In the genomic region with DNA sequence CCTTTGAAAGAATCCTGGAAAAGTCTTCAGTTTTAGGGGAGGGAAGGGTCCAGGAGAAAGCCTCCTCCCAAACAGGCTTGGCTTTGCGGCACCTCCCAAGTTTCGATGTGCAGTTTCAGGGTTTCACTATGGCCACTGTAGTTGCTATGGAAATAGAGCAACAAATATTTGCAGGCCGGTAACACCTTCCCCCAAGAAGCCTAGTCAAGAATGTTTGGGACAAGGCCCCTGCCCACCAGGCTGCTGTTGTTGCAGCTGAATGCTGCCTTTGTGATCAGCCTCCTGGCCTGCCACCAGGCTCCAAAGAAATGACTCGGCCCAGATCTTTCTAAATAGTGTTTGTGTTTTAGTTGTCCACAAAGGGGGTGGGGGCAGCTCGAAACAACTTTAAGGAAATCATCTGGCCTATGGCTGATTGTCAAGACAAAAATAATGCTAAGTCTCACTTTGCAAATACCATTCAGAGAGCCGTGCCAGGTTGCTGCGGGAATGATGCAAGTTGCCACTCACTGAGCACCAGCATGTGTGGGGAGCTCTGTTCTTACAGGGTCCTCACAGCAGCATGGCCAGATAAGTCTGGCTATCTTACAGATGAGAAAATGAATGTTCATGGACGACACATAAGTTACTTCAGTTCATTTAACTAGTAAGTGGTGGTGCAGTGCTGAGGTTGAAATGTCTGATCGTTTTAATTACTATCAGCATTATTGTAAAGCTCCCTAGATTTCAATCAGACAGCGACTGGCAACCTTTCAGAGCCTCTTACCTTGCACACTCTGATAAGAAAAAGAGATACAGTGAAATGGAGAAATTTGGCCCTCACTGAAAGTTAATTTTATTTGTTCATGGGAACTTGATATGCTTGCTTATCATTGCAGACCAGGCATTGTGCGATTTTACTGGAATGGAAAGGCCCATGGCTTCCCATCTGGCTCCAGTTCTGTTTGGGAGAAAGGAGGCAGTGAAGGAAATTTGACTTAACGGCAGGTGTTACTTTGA, we compare ENCODE assay signal across 8 cellular contexts.
DNase-seq lines count a peak whose midpoint lies in the region; ATAC-seq, FAIRE-seq and TF ChIP-seq lines count a peak whose summit lies in the region.

No MANE protein-coding gene starts in this region.

- no peaks in the 10 kb centered on the region for H3K9me3 ChIP-seq in HUES6 (ENCODE audit: control insufficient read depth, insufficient read depth, low read depth, low read length)
- H3K9me3 ChIP-seq in hepatocyte (ENCODE audit: low read depth): no peaks in the 10 kb centered on the region
- no peaks in the 10 kb centered on the region for H3K9me3 ChIP-seq in small intestine (ENCODE audit: control insufficient read depth, low read depth)

- no peaks in the 10 kb centered on the region for H3K36me3 Mint-ChIP-seq in WTC11
- H3K36me3 Mint-ChIP-seq in naive thymus-derived CD8-positive, alpha-beta T cell: peaks cover 0 to 3% (median 0%) of the 10 kb centered on the region in 3 donors

- no peaks in the 10 kb centered on the region for H3K79me2 ChIP-seq in hepatocyte

- no peak overlapping the region for H3K4me3 ChIP-seq in HUES6 (ENCODE audit: low read depth, low read length)
- H3K4me3 ChIP-seq in hepatocyte: no peak overlapping the region
- no peak overlapping the region for H3K4me3 ChIP-seq in small intestine (ENCODE audit: low read depth in 1 of 2, low read length in 2 of 2)

- no peak for FAIRE-seq in small intestine (lab: Jason Lieb, UNC)

- H2AFZ ChIP-seq in hepatocyte: no peak overlapping the region

- H3K36me3 ChIP-seq in HUES6 (ENCODE audit: control insufficient read depth, insufficient read depth, low read length): no peaks in the 10 kb centered on the region
- no peaks in the 10 kb centered on the region for H3K36me3 ChIP-seq in hepatocyte (replicated peaks; ENCODE audit: insufficient read depth, low read depth)
- H3K36me3 ChIP-seq in small intestine (ENCODE audit: control insufficient read depth in 2 of 2, insufficient read depth in 2 of 2, low read length in 2 of 2): no peaks in the 10 kb centered on the region

- H3K9ac ChIP-seq in HUES6 (ENCODE audit: low read length): no peak overlapping the region

- H3K4me1 ChIP-seq in HUES6 (ENCODE audit: control insufficient read depth, insufficient read depth, low read length): peaks cover 12% of the 10 kb centered on the region
- H3K4me1 ChIP-seq in hepatocyte (ENCODE audit: insufficient read depth): peaks cover 26% of the 10 kb centered on the region
- H3K4me1 ChIP-seq in small intestine (ENCODE audit: control insufficient read depth in 2 of 2, insufficient read depth in 1 of 2, low read depth in 1 of 2, low read length in 1 of 2): peaks cover 3 to 5% of the 10 kb centered on the region in 2 donors

- H3K9me3 Mint-ChIP-seq in WTC11: no peaks in the 10 kb centered on the region
- no peaks in the 10 kb centered on the region for H3K9me3 Mint-ChIP-seq in naive thymus-derived CD8-positive, alpha-beta T cell

- WGBS in hepatocyte (ENCODE audit: low lambda C conversion rate, missing lambda C conversion rate): 62% methylated on average over 12 of the region's 12 CpGs
- WGBS in small intestine, 3 donors: 14 to 40% (median 33%) methylated on average over 12 of the region's 12 CpGs

- H3K9me2 ChIP-seq in hepatocyte (replicated peaks; ENCODE audit: insufficient read depth): no peaks in the 10 kb centered on the region

- H3K27me3 Mint-ChIP-seq in WTC11 (ENCODE audit: low read depth): no peaks in the 10 kb centered on the region; the same call in 1 of the 2 replicates
- H3K27me3 Mint-ChIP-seq in naive thymus-derived CD8-positive, alpha-beta T cell: peaks cover 0 to 4% (median 0%) of the 10 kb centered on the region in 5 donors

- TF ChIP-seq CTCF in WTC11 (IDR thresholded peaks at IDR 0.05) (no peak), hepatocyte (IDR thresholded peaks at IDR 0.05; ENCODE audit: poor library complexity) (no peak)

- no peak overlapping the region for H3K4me3 Mint-ChIP-seq in WTC11
- no peak overlapping the region for H3K4me3 Mint-ChIP-seq in naive thymus-derived CD8-positive, alpha-beta T cell

- ATAC-seq in WTC11: peak; percentile 96
- no peak for ATAC-seq in naive thymus-derived CD8-positive, alpha-beta T cell
- no peak for ATAC-seq in HG02970 (IDR thresholded peaks at IDR 0.05; ENCODE audit: low FRiP score, unreplicated experiment)

- peak; percentile 53 for DNase-seq in WTC11 (ENCODE audit: low spot score)
- peak; percentile 40 for DNase-seq in hepatocyte (ENCODE audit: low spot score)
- DNase-seq in small intestine: peak; percentile 43
- DNase-seq in cerebellar nuclear complex (lab: John Stamatoyannopoulos, UW): no peak
- DNase-seq in UCSD-AML1 (lab: John Stamatoyannopoulos, UW; ENCODE audit: unreplicated experiment): no peak
- DNase-seq in naive thymus-derived CD8-positive, alpha-beta T cell: no peak

- CTCF ChIA-PET in WTC11 (lab: Charles Lee): no interaction called here

- H3K27ac ChIP-seq in HUES6 (ENCODE audit: low read depth, low read length): 0 out of 2 replicates have a peak overlapping the region, but pooled peaks have one; percentile 42
- peak overlapping the region; percentile 54 for H3K27ac ChIP-seq in hepatocyte
- H3K27ac ChIP-seq in small intestine (ENCODE audit: low read depth in 1 of 2, low read length in 1 of 2): peak overlapping the region; percentile 20 to 24

- H3K27ac Mint-ChIP-seq in WTC11: peak overlapping the region; percentile 5
- H3K27ac Mint-ChIP-seq in naive thymus-derived CD8-positive, alpha-beta T cell: no peak overlapping the region

- POLR2A ChIA-PET in WTC11 (lab: Charles Lee): interaction anchor here (0.7 kb wide), 1 partner anchor 91 kb away, joined by 4 read pairs; a partner anchor contains a TSS
- POLR2A ChIA-PET in naive thymus-derived CD8-positive, alpha-beta T cell (lab: Charles Lee): no interaction called here

- H4K20me1 ChIP-seq in hepatocyte (ENCODE audit: insufficient read depth, poor library complexity, severe bottlenecking): no peaks in the 10 kb centered on the region

- H3K4me1 Mint-ChIP-seq in WTC11: peaks cover 10% of the 10 kb centered on the region
- peaks cover 0 to 12% (median 3%) of the 10 kb centered on the region in 4 donors for H3K4me1 Mint-ChIP-seq in naive thymus-derived CD8-positive, alpha-beta T cell

- no peaks in the 10 kb centered on the region for H3K27me3 ChIP-seq in HUES6 (ENCODE audit: control insufficient read depth, insufficient read depth, low read length)
- no peaks in the 10 kb centered on the region for H3K27me3 ChIP-seq in hepatocyte
- H3K27me3 ChIP-seq in small intestine (ENCODE audit: control insufficient read depth in 2 of 2, insufficient read depth in 2 of 2, low read length in 2 of 2): no peaks in the 10 kb centered on the region

- H3K4me2 ChIP-seq in hepatocyte: no peak overlapping the region

TF ChIP-seq in WTC11, 78 proteins besides CTCF, POLR2A, EP300 and RAD21:
- TF ChIP-seq, protein P1, sequence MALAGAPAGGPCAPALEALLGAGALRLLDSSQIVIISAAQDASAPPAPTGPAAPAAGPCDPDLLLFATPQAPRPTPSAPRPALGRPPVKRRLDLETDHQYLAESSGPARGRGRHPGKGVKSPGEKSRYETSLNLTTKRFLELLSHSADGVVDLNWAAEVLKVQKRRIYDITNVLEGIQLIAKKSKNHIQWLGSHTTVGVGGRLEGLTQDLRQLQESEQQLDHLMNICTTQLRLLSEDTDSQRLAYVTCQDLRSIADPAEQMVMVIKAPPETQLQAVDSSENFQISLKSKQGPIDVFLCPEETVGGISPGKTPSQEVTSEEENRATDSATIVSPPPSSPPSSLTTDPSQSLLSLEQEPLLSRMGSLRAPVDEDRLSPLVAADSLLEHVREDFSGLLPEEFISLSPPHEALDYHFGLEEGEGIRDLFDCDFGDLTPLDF (CRISPR knock-in tag; IDR thresholded peaks at IDR 0.05): no peak
- TF ChIP-seq, protein P2, sequence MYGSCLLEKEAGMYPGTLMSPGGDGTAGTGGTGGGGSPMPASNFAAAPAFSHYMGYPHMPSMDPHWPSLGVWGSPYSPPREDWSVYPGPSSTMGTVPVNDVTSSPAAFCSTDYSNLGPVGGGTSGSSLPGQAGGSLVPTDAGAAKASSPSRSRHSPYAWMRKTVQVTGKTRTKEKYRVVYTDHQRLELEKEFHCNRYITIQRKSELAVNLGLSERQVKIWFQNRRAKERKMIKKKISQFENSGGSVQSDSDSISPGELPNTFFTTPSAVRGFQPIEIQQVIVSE (CRISPR knock-in tag; IDR thresholded peaks at IDR 0.05; ENCODE audit: borderline replicate concordance): no peak
- no peak for TF ChIP-seq CBFB (CRISPR knock-in tag; IDR thresholded peaks at IDR 0.05; ENCODE audit: low read depth)
- no peak for TF ChIP-seq SMAD3 (CRISPR knock-in tag; IDR thresholded peaks at IDR 0.05; ENCODE audit: borderline replicate concordance)
- TF ChIP-seq CREM (CRISPR knock-in tag; IDR thresholded peaks at IDR 0.05): no peak
- TF ChIP-seq NR1H2 (CRISPR knock-in tag; IDR thresholded peaks at IDR 0.05): no peak
- no peak for TF ChIP-seq RORB (CRISPR knock-in tag; IDR thresholded peaks at IDR 0.05)
- no peak for TF ChIP-seq NR2C2 (CRISPR knock-in tag; IDR thresholded peaks at IDR 0.05)
- TF ChIP-seq CREB1 (CRISPR knock-in tag; IDR thresholded peaks at IDR 0.05): no peak
TF ChIP-seq in WTC11: peak in this region for 0.

Comparison
In these comparisons a context has a peak if more than half of its experiments do, and no peak if none do; other contexts are left out.
1. DNase-seq: peak in WTC11 (single experiment), hepatocyte (single experiment) and small intestine (single experiment); none in cerebellar nuclear complex (0 of 2), UCSD-AML1 (single experiment) and naive thymus-derived CD8-positive, alpha-beta T cell (0 of 10).
2. Peak in every context shown above with its lines, with median percentiles within 50 percentile points of each other: H3K27ac ChIP-seq.